ENCODE assay signal across 8 cellular contexts in the genomic region with DNA sequence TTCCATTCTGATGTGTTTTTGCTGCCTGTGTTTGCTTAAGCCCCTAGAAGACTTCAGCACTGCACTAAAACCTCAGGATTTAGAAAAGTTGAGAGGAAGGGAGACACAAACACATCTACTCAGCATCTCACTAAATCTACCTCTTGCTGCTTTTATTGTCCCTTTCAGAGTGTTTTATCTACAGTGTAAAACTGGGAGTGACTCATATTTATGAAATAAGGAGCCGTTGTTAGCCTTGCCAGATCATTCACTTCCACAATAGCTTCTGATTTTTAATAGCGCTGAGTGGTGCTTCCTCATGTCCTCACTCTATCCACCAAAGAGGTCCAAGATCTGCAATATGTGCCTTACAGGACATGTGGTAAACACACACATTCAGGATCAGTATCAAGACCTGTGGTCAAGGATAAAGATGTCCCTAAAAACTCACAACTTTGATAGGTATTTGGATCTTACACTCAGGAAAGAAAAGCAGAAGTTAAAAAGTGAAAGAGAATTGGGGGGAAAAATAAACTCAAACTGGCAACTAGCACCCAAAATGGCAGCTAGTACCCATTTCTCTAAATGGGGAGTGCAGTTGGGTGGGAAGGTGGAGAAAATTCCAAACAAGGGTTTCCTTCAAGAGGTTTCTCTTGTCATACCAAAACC. TPM values are rescaled to one million over a fixed set of nuclear protein-coding genes. Genes with fewer than 3 reads are reported as not detected.
A peak's percentile ranks its signal among the peaks of the same experiment; 100 is the strongest.
DNase-seq lines count a peak whose midpoint lies in the region; ATAC-seq and TF ChIP-seq lines count a peak whose summit lies in the region.

No MANE protein-coding gene starts in this region.

- H3K27me3 Mint-ChIP-seq in CD8-positive, alpha-beta memory T cell: peaks cover 0 to 3% of the 10 kb centered on the region in 2 donors
- H3K27me3 Mint-ChIP-seq in type B pancreatic cell: no peaks in the 10 kb centered on the region

- H3K4me3 ChIP-seq in CD8-positive, alpha-beta memory T cell (ENCODE audit: low read length): peak overlapping the region; percentile 13
- no peak overlapping the region for H3K4me3 ChIP-seq in PC-3 (ENCODE audit: low read length)
- no peak overlapping the region for H3K4me3 ChIP-seq in colonic mucosa

- H3K79me2 ChIP-seq in PC-3 (ENCODE audit: low read length): no peaks in the 10 kb centered on the region

- no peaks in the 10 kb centered on the region for H3K9me2 ChIP-seq in PC-3 (replicated peaks; ENCODE audit: low read length)

- intact Hi-C loops in PC-3 (cut with micrococcal nuclease): loop anchor here (5.0 kb wide), 2 partner anchors 184 to 249 kb away; no protein-coding TSS in a partner anchor
- intact Hi-C loops in Right ventricle myocardium superior (cut with DNase I): no loop called here
- intact Hi-C loops in colonic mucosa (cut with DNase I): no loop called here

- peak; percentile 18 for ATAC-seq in GM21529 (IDR thresholded peaks at IDR 0.05; ENCODE audit: unreplicated experiment)
- peak; percentile 94 for ATAC-seq in PC-3
- ATAC-seq in Right ventricle myocardium superior (ENCODE audit: poor library complexity): peak; percentile 60
- no peak for ATAC-seq in GM19463 (IDR thresholded peaks at IDR 0.05; ENCODE audit: unreplicated experiment)
- ATAC-seq in HG02623 (IDR thresholded peaks at IDR 0.05; ENCODE audit: unreplicated experiment): no peak

- H3K4me1 ChIP-seq in CD8-positive, alpha-beta memory T cell (ENCODE audit: insufficient read depth, low read length): peaks cover 33% of the 10 kb centered on the region
- H3K4me1 ChIP-seq in PC-3 (ENCODE audit: insufficient read depth, low read length) (peaks cover 19% of the 10 kb centered on the region), colonic mucosa (no peaks in the 10 kb centered on the region)

- peaks cover 45 to 71% (median 63%) of the 10 kb centered on the region in 3 donors for H3K4me1 Mint-ChIP-seq in CD8-positive, alpha-beta memory T cell
- H3K4me1 Mint-ChIP-seq in type B pancreatic cell (ENCODE audit: unreplicated experiment): peaks cover 13% of the 10 kb centered on the region

- POLR2A ChIA-PET in CD8-positive, alpha-beta memory T cell (lab: Charles Lee): no interaction called here
- POLR2A ChIA-PET in PC-3 (lab: Charles Lee; ENCODE audit: unreplicated experiment): interaction anchor here (0.6 to 1.0 kb wide), 2 partner anchors 24 to 1632 kb away, joined by 7 to 8 read pairs; no protein-coding TSS in a partner anchor

- TF ChIP-seq CTCF in PC-3 (conservative IDR thresholded peaks at IDR 0.05; ENCODE audit: low read depth, low read length) (no peak), colonic mucosa (IDR thresholded peaks at IDR 0.05) (no peak), type B pancreatic cell (conservative IDR thresholded peaks at IDR 0.05) (no peak)

- BruUV-seq in PC-3 (replicated peaks; lab: Mats Ljungman, UMichigan): no TSS peak

- H3K27ac Mint-ChIP-seq in CD8-positive, alpha-beta memory T cell: peak overlapping the region in 7 of 8 donors; percentile 24 to 85 (median 56)
- H3K27ac Mint-ChIP-seq in type B pancreatic cell: no peak overlapping the region

- peak overlapping the region in 6 of 7 donors; percentile 3 to 72 (median 60) for H3K4me3 Mint-ChIP-seq in CD8-positive, alpha-beta memory T cell
- no peak overlapping the region for H3K4me3 Mint-ChIP-seq in type B pancreatic cell

- peaks cover 6 to 16% (median 14%) of the 10 kb centered on the region in 3 donors for H3K36me3 Mint-ChIP-seq in CD8-positive, alpha-beta memory T cell
- peaks cover 15% of the 10 kb centered on the region for H3K36me3 Mint-ChIP-seq in type B pancreatic cell

- H3K27ac ChIP-seq in CD8-positive, alpha-beta memory T cell (ENCODE audit: low read depth, low read length): no peak overlapping the region
- H3K27ac ChIP-seq in PC-3 (ENCODE audit: low read length): peak overlapping the region; percentile 14
- no peak overlapping the region for H3K27ac ChIP-seq in colonic mucosa

- H3F3A ChIP-seq in PC-3 (ENCODE audit: low read length, unreplicated experiment): no peaks in the 10 kb centered on the region

- H3K27me3 ChIP-seq in CD8-positive, alpha-beta memory T cell (ENCODE audit: insufficient read depth, low read length, poor library complexity, severe bottlenecking): no peaks in the 10 kb centered on the region
- H3K27me3 ChIP-seq in PC-3 (ENCODE audit: low read length): no peaks in the 10 kb centered on the region
- H3K27me3 ChIP-seq in colonic mucosa: no peaks in the 10 kb centered on the region

- H3K9me3 ChIP-seq in CD8-positive, alpha-beta memory T cell (ENCODE audit: low read length): no peaks in the 10 kb centered on the region
- H3K9me3 ChIP-seq in PC-3 (ENCODE audit: low read length) (no peaks in the 10 kb centered on the region; the same call in 1 of the 2 replicates), colonic mucosa (no peaks in the 10 kb centered on the region)

- H3K36me3 ChIP-seq in CD8-positive, alpha-beta memory T cell (ENCODE audit: insufficient read depth, low read length): no peaks in the 10 kb centered on the region
- H3K36me3 ChIP-seq in PC-3 (ENCODE audit: low read depth, low read length) (peaks cover 8% of the 10 kb centered on the region), colonic mucosa (no peaks in the 10 kb centered on the region)

- peak overlapping the region; percentile 54 for H3K4me2 ChIP-seq in PC-3 (ENCODE audit: low read length)

- CTCF ChIA-PET in CD8-positive, alpha-beta memory T cell (lab: Charles Lee): interaction anchor here (1.2 to 2.6 kb wide), 2 partner anchors 15 to 37 kb away, joined by 3 to 11 read pairs; a partner anchor contains a TSS
- CTCF ChIA-PET in PC-3 (lab: Charles Lee): interaction anchor here (0.7 kb wide), 1 partner anchor 259 kb away, joined by 3 read pairs; no protein-coding TSS in a partner anchor

- DNase-seq in CD8-positive, alpha-beta memory T cell: no peak
- DNase-seq in PC-3: peak; percentile 82
- DNase-seq in Right ventricle myocardium superior: no peak
- DNase-seq in colonic mucosa: no peak
- no peak for DNase-seq in type B pancreatic cell (ENCODE audit: extremely low spot score, unreplicated experiment)

- H3K9me3 Mint-ChIP-seq in CD8-positive, alpha-beta memory T cell: peaks cover 0 to 11% (median 5%) of the 10 kb centered on the region in 5 donors
- H3K9me3 Mint-ChIP-seq in type B pancreatic cell: no peaks in the 10 kb centered on the region

- no peak overlapping the region for H3K9ac ChIP-seq in PC-3 (ENCODE audit: low read length)
- no peak overlapping the region for H3K9ac ChIP-seq in colonic mucosa (ENCODE audit: low read depth in 2 of 2, low read length in 2 of 2)

- no peak overlapping the region for H2AFZ ChIP-seq in PC-3 (ENCODE audit: low read length)

- no peaks in the 10 kb centered on the region for H4K20me1 ChIP-seq in PC-3 (ENCODE audit: low read length)

RNA-seq across cellular contexts. Expression of a gene that starts 16.1 kb away (rescaled TPM):
- 10 to 100 TPM; 23.7 to 25.4 TPM for total RNA-seq in CD8-positive, alpha-beta memory T cell
- polyA plus RNA-seq in CD8-positive, alpha-beta memory T cell: 8.0 TPM
- total RNA-seq in PC-3 (2014; rRNA removed) (5.1 and 6.2 TPM in 2 replicates), Right ventricle myocardium superior (4.5 TPM), colonic mucosa (1 to 10 TPM; 2.8 to 8.1 TPM), type B pancreatic cell (ENCODE audit: low replicate concordance) (19.6 and 29.4 TPM in 2 replicates)

Comparison
In these comparisons a context has a peak if more than half of its experiments do, and no peak if none do; other contexts are left out.
1. ATAC-seq: peak in GM21529 (single experiment), PC-3 (single experiment) and Right ventricle myocardium superior (single experiment); none in GM19463 (single experiment) and HG02623 (single experiment).